18 cellular contexts compared by ENCODE assay signal in the genomic region with DNA sequence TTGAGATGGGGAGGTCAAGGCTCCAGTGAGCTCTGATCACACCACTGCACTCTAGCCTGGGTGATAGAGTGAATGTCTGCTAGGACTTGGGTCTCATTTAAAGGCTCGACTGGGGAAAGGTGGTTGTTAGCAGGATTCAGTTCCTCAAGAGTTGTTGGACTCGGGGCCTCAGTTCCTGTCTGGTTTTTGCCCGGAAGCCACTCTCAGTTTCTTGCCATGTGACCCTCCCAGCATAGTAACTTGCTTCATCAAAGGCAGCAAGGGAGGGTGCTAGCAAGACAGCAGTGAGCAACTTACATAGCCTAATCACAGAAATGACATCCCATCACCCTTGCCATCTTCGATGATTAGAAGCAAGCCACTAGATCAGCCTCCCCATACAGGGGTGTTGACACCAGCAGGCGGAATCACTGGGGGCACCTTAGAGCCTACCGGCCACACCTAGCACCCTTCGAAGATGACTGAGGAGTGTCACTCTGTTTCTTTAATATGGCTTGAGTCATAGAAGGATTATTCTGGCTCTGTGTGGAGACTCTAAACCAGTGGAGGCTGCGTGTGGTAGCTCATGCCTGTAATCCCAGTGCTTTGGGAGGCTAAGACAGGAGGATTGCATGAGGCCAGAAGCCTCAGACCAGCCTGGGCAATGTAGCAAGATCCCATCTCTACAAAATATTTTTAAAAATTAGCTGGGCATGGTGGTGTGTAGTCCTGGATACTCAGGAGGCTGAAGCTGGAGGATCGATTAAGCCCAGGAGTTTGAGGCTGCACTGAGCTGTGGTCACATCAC. TPM values are rescaled to one million over a fixed set of nuclear protein-coding genes. Genes with fewer than 3 reads are reported as not detected.
A peak's percentile ranks its signal among the peaks of the same experiment; 100 is the strongest.
DNase-seq lines count a peak whose midpoint lies in the region; ATAC-seq and TF ChIP-seq lines count a peak whose summit lies in the region.
"Had no signal": no experiment of that assay in that cellular context is flagged by ENCODE, and none has a peak within 500 bp of the region (broad histone marks: within the 10 kb centered on the region; RNA-seq: fewer than 3 reads in every experiment).

No MANE protein-coding gene starts in this region.

- no peak overlapping the region for H3K27ac Mint-ChIP-seq in natural killer cell treated with Interleukin-12 subunit alpha and Interleukin-12 subunit beta and Interleukin-15 and Interleukin-18, amount 100 ng/mL, for 72 hours
- H3K27ac Mint-ChIP-seq in natural killer cell = no peak overlapping the region
- H3K27ac Mint-ChIP-seq: IgD-negative memory B cell had no signal

- TF ChIP-seq CTCF in natural killer cell (IDR thresholded peaks at IDR 0.05) = no peak
- TF ChIP-seq CTCF in upper lobe of right lung (IDR thresholded peaks at IDR 0.05) = no peak
- no peak for TF ChIP-seq CTCF in transverse colon (IDR thresholded peaks at IDR 0.05)
- no peak for TF ChIP-seq CTCF in foreskin keratinocyte (conservative IDR thresholded peaks at IDR 0.05)

- ATAC-seq in natural killer cell treated with Interleukin-12 subunit alpha and Interleukin-12 subunit beta and Interleukin-15 and Interleukin-18, amount 100 ng/mL, for 72 hours = peak; percentile 20 to 24
- no peak for ATAC-seq in natural killer cell
- ATAC-seq in upper lobe of right lung = peak; percentile 36
- ATAC-seq in foreskin keratinocyte = no peak

- no peak for TF ChIP-seq EP300 in transverse colon (IDR thresholded peaks at IDR 0.05; ENCODE audit: low read depth)

- peaks cover 5 to 9% of the 10 kb centered on the region in 2 donors for H3K27me3 Mint-ChIP-seq in natural killer cell treated with Interleukin-12 subunit alpha and Interleukin-12 subunit beta and Interleukin-15 and Interleukin-18, amount 100 ng/mL, for 72 hours
- H3K27me3 Mint-ChIP-seq in natural killer cell (ENCODE audit: low read depth in 2 of 2) = no peaks in the 10 kb centered on the region

- no peak overlapping the region for H3K4me3 ChIP-seq in upper lobe of right lung
- H3K4me3 ChIP-seq in transverse colon = no peak overlapping the region
- H3K4me3 ChIP-seq: SK-N-MC had no signal

- TF ChIP-seq POLR2A in transverse colon (IDR thresholded peaks at IDR 0.05) = no peak

- DNase-seq in natural killer cell treated with Interleukin-12 subunit alpha and Interleukin-12 subunit beta and Interleukin-15 and Interleukin-18, amount 100 ng/mL, for 72 hours (ENCODE audit: low spot score) = no peak
- no peak for DNase-seq in natural killer cell
- DNase-seq in MV-4-11 (lab: John Stamatoyannopoulos, UW) = peak; percentile 84
- DNase-seq in SK-MEL-5 (ENCODE audit: low read depth, low spot score) = peak; percentile 11
- DNase-seq in upper lobe of right lung = no peak
- no peak for DNase-seq in retina
- no peak for DNase-seq in transverse colon
- no peak for DNase-seq in foreskin keratinocyte
- DNase-seq: DMS79 treated with DMSO at 0.1 percent for 48 hours, GF-D8, NCI-H187 treated with DMSO at 0.1 percent for 48 hours, NCI-H2171, NCI-H774, OCI-M1, T-helper 1 cell had no signal

- no peaks in the 10 kb centered on the region for H3K36me3 Mint-ChIP-seq in natural killer cell treated with Interleukin-12 subunit alpha and Interleukin-12 subunit beta and Interleukin-15 and Interleukin-18, amount 100 ng/mL, for 72 hours
- H3K36me3 Mint-ChIP-seq in natural killer cell = no peaks in the 10 kb centered on the region
- H3K36me3 Mint-ChIP-seq: IgD-negative memory B cell had no signal

- H3K27ac ChIP-seq in upper lobe of right lung = no peak overlapping the region
- no peak overlapping the region for H3K27ac ChIP-seq in transverse colon
- H3K27ac ChIP-seq in foreskin keratinocyte = no peak overlapping the region
- H3K27ac ChIP-seq: SK-N-MC had no signal

- WGBS in transverse colon (ENCODE audit: low coverage in 1 of 2), 2 donors = 78 to 92% methylated on average over 2 to 9 of the region's 9 CpGs

- H3K4me1 Mint-ChIP-seq in natural killer cell treated with Interleukin-12 subunit alpha and Interleukin-12 subunit beta and Interleukin-15 and Interleukin-18, amount 100 ng/mL, for 72 hours (ENCODE audit: low read depth in 2 of 2) = no peaks in the 10 kb centered on the region
- H3K4me1 Mint-ChIP-seq in natural killer cell = no peaks in the 10 kb centered on the region

- intact Hi-C loops in natural killer cell (cut with micrococcal nuclease) = no loop called here
- intact Hi-C loops in upper lobe of right lung (cut with DNase I) = no loop called here
- intact Hi-C loops in transverse colon (cut with DNase I; ENCODE audit: low total_unique reads) = no loop called here

- H3K4me3 Mint-ChIP-seq in natural killer cell treated with Interleukin-12 subunit alpha and Interleukin-12 subunit beta and Interleukin-15 and Interleukin-18, amount 100 ng/mL, for 72 hours = no peak overlapping the region
- H3K4me3 Mint-ChIP-seq in natural killer cell = no peak overlapping the region

- H3K9me3 ChIP-seq in upper lobe of right lung = no peaks in the 10 kb centered on the region
- no peaks in the 10 kb centered on the region for H3K9me3 ChIP-seq in transverse colon

- in situ Hi-C loops in SK-MEL-5 (cut with HindIII; ENCODE audit: low pct_unique_long_range_greater_than_20kb, low sequenced_read_pairs) (no loop called here), transverse colon (cut with MboI; ENCODE audit: low pct_ligation_motif_present in 1 of 4, low pct_unique_long_range_greater_than_20kb in 1 of 4, low sequenced_read_pairs in 3 of 4) (no loop called here)

- H3K36me3 ChIP-seq in upper lobe of right lung (no peaks in the 10 kb centered on the region), transverse colon (no peaks in the 10 kb centered on the region)

- H3K27me3 ChIP-seq in upper lobe of right lung (no peaks in the 10 kb centered on the region), transverse colon (no peaks in the 10 kb centered on the region), foreskin keratinocyte (no peaks in the 10 kb centered on the region)

- H3K9me3 Mint-ChIP-seq in natural killer cell treated with Interleukin-12 subunit alpha and Interleukin-12 subunit beta and Interleukin-15 and Interleukin-18, amount 100 ng/mL, for 72 hours = no peaks in the 10 kb centered on the region
- no peaks in the 10 kb centered on the region for H3K9me3 Mint-ChIP-seq in natural killer cell

- no peaks in the 10 kb centered on the region for H3K4me1 ChIP-seq in upper lobe of right lung
- peaks cover 0 to 27% (median 8%) of the 10 kb centered on the region in 4 donors for H3K4me1 ChIP-seq in transverse colon
- peaks cover 15% of the 10 kb centered on the region for H3K4me1 ChIP-seq in foreskin keratinocyte

RNA-seq across cellular contexts. Expression of gene SCNN1B, which starts 13.2 kb away (rescaled TPM):
- not detected for total RNA-seq in natural killer cell treated with Interleukin-12 subunit alpha and Interleukin-12 subunit beta and Interleukin-15 and Interleukin-18, amount 100 ng/mL, for 72 hours
- not detected for total RNA-seq in natural killer cell
- total RNA-seq in SK-MEL-5 (2014; rRNA removed; shearing (Covaris generic)) = not detected in 2 replicates
- polyA plus RNA-seq in SK-MEL-5 (2015; cell fraction: cytosol; rRNA removed) = not detected in 2 replicates
- polyA plus RNA-seq in SK-MEL-5 (2015; cell fraction: nucleus; rRNA removed) = not detected in 2 replicates
- total RNA-seq in upper lobe of right lung = 50.3 TPM
- total RNA-seq in transverse colon = 100 to 1,000 TPM; 142 to 729 (median 556) TPM
- total RNA-seq in foreskin keratinocyte = 0.07 TPM in 1 of 2 replicates, not detected in the other
- 0.11 and 0.13 TPM in 2 replicates for polyA plus RNA-seq in foreskin keratinocyte
- total RNA-seq: NCI-H460 had no signal

Comparison
In these comparisons a context has a peak if more than half of its experiments do, and no peak if none do; other contexts are left out.
1. ATAC-seq: peak in natural killer cell treated with Interleukin-12 subunit alpha and Interleukin-12 subunit beta and Interleukin-15 and Interleukin-18, amount 100 ng/mL, for 72 hours (2 of 2) and upper lobe of right lung (single experiment); none in natural killer cell (0 of 3) and foreskin keratinocyte (single experiment).
2. DNase-seq: peak in MV-4-11 (single experiment) and SK-MEL-5 (single experiment); none in natural killer cell treated with Interleukin-12 subunit alpha and Interleukin-12 subunit beta and Interleukin-15 and Interleukin-18, amount 100 ng/mL, for 72 hours (single experiment), natural killer cell (single experiment), upper lobe of right lung (single experiment), retina (single experiment), transverse colon (single experiment) and foreskin keratinocyte (0 of 2).
3. RNA of gene SCNN1B, which starts 13.2 kb away (total RNA-seq): 142 to 729 TPM in transverse colon and 50.3 TPM in upper lobe of right lung (single experiment); 0.07 TPM in foreskin keratinocyte, not detected in natural killer cell treated with Interleukin-12 subunit alpha and Interleukin-12 subunit beta and Interleukin-15 and Interleukin-18, amount 100 ng/mL, for 72 hours, not detected in natural killer cell and not detected in SK-MEL-5; every median in the first group is over 10 times any median in the second.